26 cellular contexts compared by ENCODE assay signal in genomic region chrX:126550816-126551215, GRCh38. TPM values are rescaled to one million over a fixed set of nuclear protein-coding genes. Genes with fewer than 3 reads are reported as not detected.
DNase-seq lines count a peak whose midpoint lies in the region; ATAC-seq, FAIRE-seq and TF ChIP-seq lines count a peak whose summit lies in the region.
"Had no signal": no experiment of that assay in that cellular context is flagged by ENCODE, and none has a peak within 500 bp of the region (broad histone marks: within the 10 kb centered on the region; RNA-seq: fewer than 3 reads in every experiment).

No MANE protein-coding gene starts in this region.

- DNase-seq in A549 (ENCODE audit: low read depth in 1 of 2, low spot score in 1 of 2) (no peak), kidney tubule cell (ENCODE audit: low spot score) (peak; percentile 82), renal cortical epithelial cell (ENCODE audit: low read depth) (peak; percentile 88), NCI-H187 treated with DMSO at 0.1 percent for 48 hours (lab: John Stamatoyannopoulos, UW) (no peak), tibial artery (no peak), GM20000 (ENCODE audit: low spot score) (no peak)
- no peak for DNase-seq in CD8-positive, alpha-beta T cell
- DNase-seq: Calu3; CD4-positive, CD25-positive, alpha-beta regulatory T cell; DMS153; GF-D8; IMR-90; NCI-H1105; NCI-H146; NCI-H2081; NCI-H2171; NCI-H345; NCI-H524 had no signal

- H3K27ac ChIP-seq in A549 = no peak overlapping the region
- H3K27ac ChIP-seq in tibial artery = no peak overlapping the region
- H3K27ac ChIP-seq in CD8-positive, alpha-beta T cell (ENCODE audit: low read depth, low read length) = no peak overlapping the region
- H3K27ac ChIP-seq: KMS-11, SJSA1 had no signal

- H3K27ac Mint-ChIP-seq in CD8-positive, alpha-beta T cell = no peak overlapping the region
- H3K27ac Mint-ChIP-seq: CD4-positive, CD25-positive, alpha-beta regulatory T cell had no signal

- H3K4me1 ChIP-seq in A549 (no peaks in the 10 kb centered on the region), tibial artery (no peaks in the 10 kb centered on the region)
- H3K4me1 ChIP-seq in CD8-positive, alpha-beta T cell (ENCODE audit: insufficient read depth, low read length) = no peaks in the 10 kb centered on the region
- H3K4me1 ChIP-seq: SJSA1 had no signal

- 22% methylated on average over 6 of the region's 6 CpGs for WGBS in A549 (ENCODE audit: missing lambda C conversion rate)

- H3K9me3 ChIP-seq in A549 (no peaks in the 10 kb centered on the region), tibial artery (peaks cover 0 to 4% (median 0%) of the 10 kb centered on the region in 3 donors)
- no peaks in the 10 kb centered on the region for H3K9me3 ChIP-seq in CD8-positive, alpha-beta T cell (ENCODE audit: low read length)
- H3K9me3 ChIP-seq: SJSA1 had no signal

- intact Hi-C loops in tibial artery (cut with DNase I; ENCODE audit: low total_unique reads) = no loop called here
- intact Hi-C loops in CD8-positive, alpha-beta T cell (cut with DNase I, micrococcal nuclease) = no loop called here

- no peak for TF ChIP-seq RAD21 in A549 (conservative IDR thresholded peaks at IDR 0.05 in 1 of 2, IDR thresholded peaks at IDR 0.05 in 1 of 2)

- H3K4me1 Mint-ChIP-seq in CD8-positive, alpha-beta T cell (ENCODE audit: low read depth) = no peaks in the 10 kb centered on the region
- H3K4me1 Mint-ChIP-seq: CD4-positive, CD25-positive, alpha-beta regulatory T cell had no signal

- POLR2A ChIA-PET in A549 (lab: Yijun Ruan, JAX) = no interaction called here
- POLR2A ChIA-PET in CD8-positive, alpha-beta T cell (lab: Charles Lee) = no interaction called here

- peaks cover 2% of the 10 kb centered on the region for H3K9me3 Mint-ChIP-seq in CD8-positive, alpha-beta T cell

- no peak overlapping the region for H3K4me2 ChIP-seq in A549
- H3K4me2 ChIP-seq: KMS-11 had no signal

- CTCF ChIA-PET in A549 (lab: Yijun Ruan, JAX) = no interaction called here
- CTCF ChIA-PET in CD8-positive, alpha-beta T cell (lab: Charles Lee) = no interaction called here

- TF ChIP-seq EP300 in A549 (IDR thresholded peaks at IDR 0.05) = no peak

- TF ChIP-seq CTCF in A549 (IDR thresholded peaks at IDR 0.05) = no peak
- no peak for TF ChIP-seq CTCF in tibial artery (IDR thresholded peaks at IDR 0.05)
- no peak for TF ChIP-seq CTCF in GM20000 (IDR thresholded peaks at IDR 0.05; ENCODE audit: extremely low read depth, missing control alignments)
- TF ChIP-seq CTCF in CD8-positive, alpha-beta T cell (IDR thresholded peaks at IDR 0.05) = no peak

- H3K36me3 ChIP-seq in tibial artery = no peaks in the 10 kb centered on the region
- H3K36me3 ChIP-seq in CD8-positive, alpha-beta T cell (ENCODE audit: insufficient read depth, low read length) = no peaks in the 10 kb centered on the region
- H3K36me3 ChIP-seq: SJSA1 had no signal

- no peak for ATAC-seq in A549
- no peak for ATAC-seq in CD8-positive, alpha-beta T cell
- ATAC-seq: Right ventricle myocardium inferior had no signal

- H3K4me3 Mint-ChIP-seq in CD8-positive, alpha-beta T cell = no peak overlapping the region
- H3K4me3 Mint-ChIP-seq: CD4-positive, CD25-positive, alpha-beta regulatory T cell had no signal

- no peak for TF ChIP-seq POLR2A in A549 (IDR thresholded peaks at IDR 0.05; ENCODE audit: low read length)

- no peaks in the 10 kb centered on the region for H3K27me3 Mint-ChIP-seq in CD8-positive, alpha-beta T cell (ENCODE audit: low read depth)
- H3K27me3 Mint-ChIP-seq: CD4-positive, CD25-positive, alpha-beta regulatory T cell had no signal

- no peaks in the 10 kb centered on the region for H3K36me3 Mint-ChIP-seq in CD8-positive, alpha-beta T cell
- H3K36me3 Mint-ChIP-seq: CD4-positive, CD25-positive, alpha-beta regulatory T cell had no signal

- H3K4me3 ChIP-seq in A549 (no peak overlapping the region), tibial artery (no peak overlapping the region)
- H3K4me3 ChIP-seq in CD8-positive, alpha-beta T cell (ENCODE audit: low read depth, low read length) = no peak overlapping the region
- H3K4me3 ChIP-seq: SJSA1 had no signal

- peaks cover 0 to 4% of the 10 kb centered on the region in 2 donors for H3K27me3 ChIP-seq in tibial artery
- no peaks in the 10 kb centered on the region for H3K27me3 ChIP-seq in CD8-positive, alpha-beta T cell (ENCODE audit: insufficient read depth, low read length)
- H3K27me3 ChIP-seq: SJSA1 had no signal

- peak; percentile 46 for FAIRE-seq in A549 (lab: Jason Lieb, UNC)
- FAIRE-seq in colon (lab: Jason Lieb, UNC) = peak; percentile 75
- FAIRE-seq: A204.1 had no signal

TF ChIP-seq in A549, 52 proteins besides CTCF, POLR2A, EP300 and RAD21:
- TF ChIP-seq CHD2 (IDR thresholded peaks at IDR 0.05; ENCODE audit: low read length, partially characterized antibody) = no peak
- TF ChIP-seq FOSL2 (IDR thresholded peaks at IDR 0.05) = no peak
- TF ChIP-seq FOSL2 (CRISPR knock-in tag; IDR thresholded peaks at IDR 0.05) = 0 out of 2 replicates have a peak, but pooled peaks have one; percentile 13
- TF ChIP-seq E2F6 (IDR thresholded peaks at IDR 0.05; ENCODE audit: borderline replicate concordance, low read depth) = no peak
TF ChIP-seq in A549: peak in this region for 1.

RNA-seq across cellular contexts. Expression of gene DCAF12L1, which starts 1.8 kb away (rescaled TPM):
- polyA plus RNA-seq in A549 (2011; rRNA removed) (not detected in 2 replicates), A549 (2017; fragmentation: RNase III; extraction: RNeasy Plus Mini Kit Qiagen cat#74134 plus additional on column Dnase treatment) (not detected in 3 replicates)
- not detected in 2 replicates for polyA plus RNA-seq in A549 (2012; cell fraction: cytosol; rRNA removed)
- not detected in 2 replicates for polyA plus RNA-seq in A549 (2012; cell fraction: nucleus; rRNA removed)
- polyA minus RNA-seq in A549 (2011; rRNA and poly(A)+ RNA removed) = not detected in 2 replicates
- 9.6 and 13.7 TPM in 2 replicates for total RNA-seq in renal cortical epithelial cell
- total RNA-seq in CD8-positive, alpha-beta T cell = not detected
- total RNA-seq: Calu3; CD4-positive, CD25-positive, alpha-beta regulatory T cell; H4; IMR-90; OCI-LY7; Right ventricle myocardium inferior; SJSA1 had no signal
- polyA plus RNA-seq: BJ; CD4-positive, CD25-positive, alpha-beta regulatory T cell; IMR-90 had no signal

Comparison
In these comparisons a context has a peak if more than half of its experiments do, and no peak if none do; other contexts are left out.
1. DNase-seq: peak in kidney tubule cell (single experiment) and renal cortical epithelial cell (single experiment); none in A549 (0 of 2), NCI-H187 treated with DMSO at 0.1 percent for 48 hours (single experiment), tibial artery (0 of 2), GM20000 (single experiment) and CD8-positive, alpha-beta T cell (0 of 7).
2. RNA of gene DCAF12L1, which starts 1.8 kb away (total RNA-seq): 9.6 to 13.7 TPM in renal cortical epithelial cell; not detected in CD8-positive, alpha-beta T cell; every median in the first group is over 10 times any median in the second.